ENCODE assay signal across 10 cellular contexts in genomic region chr9:6334305-6334704, GRCh38. TPM values are rescaled to one million over a fixed set of nuclear protein-coding genes. Genes with fewer than 3 reads are reported as not detected.
"Had no signal": no experiment of that assay in that cellular context is flagged by ENCODE, and none has a peak within 500 bp of the region (broad histone marks: within the 10 kb centered on the region; RNA-seq: fewer than 3 reads in every experiment).

No MANE protein-coding gene starts in this region.

- H3K4me3 ChIP-seq: K562 had no signal

- H3K4me1 Mint-ChIP-seq: IgD-negative memory B cell had no signal

- H3K27ac ChIP-seq: HL-60, KMS-11 had no signal

- H3K4me2 ChIP-seq: KMS-11 had no signal

- H3K9ac ChIP-seq: KMS-11 had no signal

- H3K27ac Mint-ChIP-seq: IgD-negative memory B cell had no signal

- FAIRE-seq: HTR-8/SVneo, K562 had no signal

- ATAC-seq: K562 had no signal

- DNase-seq: IMR-90, KBM-7, KG1 had no signal

RNA-seq across cellular contexts. Expression of gene TPD52L3, which starts 6.1 kb away (rescaled TPM):
- total RNA-seq: HT-29, HT1080, IMR-90, K562 had no signal
- polyA plus RNA-seq: IgD-negative memory B cell, IMR-90, K562 had no signal
